10 cellular contexts compared by ENCODE assay signal in the genomic region with DNA sequence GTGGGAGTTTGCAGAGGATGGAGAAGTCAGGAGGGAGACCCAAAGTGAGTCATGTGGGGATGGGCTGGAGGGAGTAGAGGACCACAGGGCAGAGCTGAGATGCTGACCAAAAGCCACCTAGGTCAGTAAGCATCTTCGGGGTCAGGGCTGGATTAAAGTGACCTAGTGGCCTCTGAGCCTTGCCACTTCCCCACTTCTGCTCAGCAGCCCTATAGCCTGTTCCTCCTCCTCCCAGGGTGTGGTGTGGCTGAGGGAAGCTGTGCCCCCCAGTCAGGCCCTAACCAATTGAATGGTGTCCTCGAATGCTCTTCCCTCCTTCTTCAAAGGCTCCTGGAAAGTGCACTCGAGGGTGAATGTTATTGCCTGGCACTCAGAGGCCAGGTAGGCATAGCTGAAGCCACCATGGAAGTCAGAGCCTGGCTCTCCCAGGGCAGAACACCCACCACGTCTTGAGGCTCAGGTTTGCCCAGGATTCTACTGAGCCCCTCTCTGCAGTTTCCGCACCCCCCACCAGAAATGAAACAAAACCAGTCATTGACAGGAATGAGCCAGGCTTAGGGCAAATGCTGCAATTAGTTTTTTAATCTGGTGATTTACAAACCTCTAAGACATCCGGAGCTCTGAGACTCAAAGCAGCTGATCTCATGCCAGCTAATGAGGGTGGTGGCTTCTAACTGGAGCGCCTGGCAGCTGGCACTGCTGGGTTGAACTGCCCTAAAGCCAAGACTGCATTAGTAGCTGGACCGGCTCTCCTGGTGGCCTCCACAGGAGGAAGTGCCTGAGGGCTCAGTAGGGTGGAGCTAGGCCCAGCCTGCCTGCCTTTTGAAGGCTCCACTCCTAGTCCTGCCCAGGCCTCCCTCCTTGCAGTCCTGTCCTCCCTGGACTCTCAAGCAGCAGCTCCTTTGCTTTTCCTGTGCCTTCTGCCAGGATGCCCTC. TPM values are rescaled to one million over a fixed set of nuclear protein-coding genes. Genes with fewer than 3 reads are reported as not detected.
A peak's percentile ranks its signal among the peaks of the same experiment; 100 is the strongest.
DNase-seq lines count a peak whose midpoint lies in the region; ATAC-seq and TF ChIP-seq lines count a peak whose summit lies in the region.
"Had no signal": no experiment of that assay in that cellular context is flagged by ENCODE, and none has a peak within 500 bp of the region (broad histone marks: within the 10 kb centered on the region; RNA-seq: fewer than 3 reads in every experiment).

No MANE protein-coding gene starts in this region.

- H3K9me3 Mint-ChIP-seq in stimulated activated naive B cell treated with anti-CD40 and anti-IgM and Interleukin-4, amounts not matched to agents 10 μg/mL and 1 μg/mL and 100 μg/mL, for 72 hours: peaks cover 17 to 20% of the 10 kb centered on the region in 2 donors

- H3K36me3 Mint-ChIP-seq in stimulated activated naive B cell treated with anti-CD40 and anti-IgM and Interleukin-4, amounts not matched to agents 10 μg/mL and 1 μg/mL and 100 μg/mL, for 72 hours: peaks cover 12 to 14% of the 10 kb centered on the region in 2 donors

- peak; percentile 65 for ATAC-seq in gastroesophageal sphincter
- no peak for ATAC-seq in stimulated activated naive B cell treated with anti-CD40 and anti-IgM and Interleukin-4, amounts not matched to agents 10 μg/mL and 1 μg/mL and 100 μg/mL, for 72 hours (replicated peaks)
- no peak for ATAC-seq in HG03045 (IDR thresholded peaks at IDR 0.05; ENCODE audit: unreplicated experiment)

- peak; percentile 33 for DNase-seq in NCI-H146 (lab: John Stamatoyannopoulos, UW)
- no peak for DNase-seq in NCI-H146 treated with DMSO at 0.1 percent for 48 hours (lab: John Stamatoyannopoulos, UW; ENCODE audit: unreplicated experiment)
- DNase-seq in SK-MEL-5 (ENCODE audit: low read depth, low spot score): peak; percentile 11
- no peak for DNase-seq in spleen
- DNase-seq in stimulated activated naive B cell treated with anti-CD40 and anti-IgM and Interleukin-4, amounts not matched to agents 10 μg/mL and 1 μg/mL and 100 μg/mL, for 72 hours: no peak
- DNase-seq in NOMO-1 treated with dmso at 0.1 percent for 144 hours (lab: John Stamatoyannopoulos, UW; ENCODE audit: unreplicated experiment): no peak
- DNase-seq: ACHN, NCI-H1105 had no signal

- TF ChIP-seq CTCF in gastroesophageal sphincter (IDR thresholded peaks at IDR 0.05) (no peak), spleen (IDR thresholded peaks at IDR 0.05 in 8 of 11, conservative IDR thresholded peaks at IDR 0.05 in 3 of 11) (no peak)

- H3K4me3 ChIP-seq in gastroesophageal sphincter (no peak overlapping the region), spleen (no peak overlapping the region)

- H3K9me3 ChIP-seq in gastroesophageal sphincter: peaks cover 0 to 19% (median 0%) of the 10 kb centered on the region in 3 donors
- peaks cover 0 to 23% (median 15%) of the 10 kb centered on the region in 8 donors for H3K9me3 ChIP-seq in spleen

- no peak for TF ChIP-seq EP300 in gastroesophageal sphincter (IDR thresholded peaks at IDR 0.05)

- H3K27me3 ChIP-seq in gastroesophageal sphincter (peaks cover 5% of the 10 kb centered on the region), spleen (replicated peaks in 1 of 7) (peaks cover 0 to 7% (median 0%) of the 10 kb centered on the region in 7 donors)

- peaks cover 19 to 31% of the 10 kb centered on the region in 2 donors for H3K27me3 Mint-ChIP-seq in stimulated activated naive B cell treated with anti-CD40 and anti-IgM and Interleukin-4, amounts not matched to agents 10 μg/mL and 1 μg/mL and 100 μg/mL, for 72 hours

- no peak overlapping the region for H3K27ac ChIP-seq in gastroesophageal sphincter
- H3K27ac ChIP-seq in spleen: peak overlapping the region in 5 of 8 donors; percentile 24 to 68 (median 37)

- intact Hi-C loops in spleen (cut with DNase I; ENCODE audit: low total_unique reads): no loop called here

- H3K4me1 Mint-ChIP-seq in stimulated activated naive B cell treated with anti-CD40 and anti-IgM and Interleukin-4, amounts not matched to agents 10 μg/mL and 1 μg/mL and 100 μg/mL, for 72 hours: no peaks in the 10 kb centered on the region

- H3K4me1 ChIP-seq in gastroesophageal sphincter: no peaks in the 10 kb centered on the region
- peaks cover 6 to 40% (median 9%) of the 10 kb centered on the region in 6 donors for H3K4me1 ChIP-seq in spleen

- no peak overlapping the region for H3K27ac Mint-ChIP-seq in stimulated activated naive B cell treated with anti-CD40 and anti-IgM and Interleukin-4, amounts not matched to agents 10 μg/mL and 1 μg/mL and 100 μg/mL, for 72 hours

- 42 to 86% methylated on average over 2 of the region's 8 CpGs for WGBS in gastroesophageal sphincter (ENCODE audit: low coverage in 1 of 2), 2 donors
- 27 to 42% (median 35%) methylated on average over 6 to 8 of the region's 8 CpGs for WGBS in spleen, 5 donors

- TF ChIP-seq POLR2A in gastroesophageal sphincter (IDR thresholded peaks at IDR 0.05): no peak
- no peak for TF ChIP-seq POLR2A in spleen (IDR thresholded peaks at IDR 0.05)

- in situ Hi-C loops in SK-MEL-5 (cut with HindIII; ENCODE audit: low pct_unique_long_range_greater_than_20kb, low sequenced_read_pairs): no loop called here

- H3K36me3 ChIP-seq in gastroesophageal sphincter (no peaks in the 10 kb centered on the region), spleen (no peaks in the 10 kb centered on the region)

- no peak overlapping the region for H3K4me3 Mint-ChIP-seq in stimulated activated naive B cell treated with anti-CD40 and anti-IgM and Interleukin-4, amounts not matched to agents 10 μg/mL and 1 μg/mL and 100 μg/mL, for 72 hours

RNA-seq across cellular contexts. Expression of gene VIPR1, which starts 25.9 kb away (rescaled TPM):
- 0.34 TPM in 1 of 2 replicates, not detected in the other for total RNA-seq in SK-MEL-5 (2014; rRNA removed; shearing (Covaris generic))
- 1.1 and 1.2 TPM in 2 replicates for polyA plus RNA-seq in SK-MEL-5 (2015; cell fraction: cytosol; rRNA removed)
- 6.3 and 13.4 TPM in 2 replicates for polyA plus RNA-seq in SK-MEL-5 (2015; cell fraction: nucleus; rRNA removed)
- total RNA-seq in gastroesophageal sphincter (1 to 10 TPM; 3.8 to 9.5 (median 5.9) TPM), spleen (10 to 100 TPM in 5 of 7 donors, 1 to 10 TPM in 2; 6.8 to 16.3 (median 11.9) TPM)
- 1 to 10 TPM; 2.0 to 6.1 (median 5.3) TPM for polyA plus RNA-seq in spleen

Comparison
In these comparisons a context has a peak if more than half of its experiments do, and no peak if none do; other contexts are left out.
1. DNase-seq: peak in NCI-H146 (single experiment) and SK-MEL-5 (single experiment); none in NCI-H146 treated with DMSO at 0.1 percent for 48 hours (single experiment), spleen (single experiment), stimulated activated naive B cell treated with anti-CD40 and anti-IgM and Interleukin-4, amounts not matched to agents 10 μg/mL and 1 μg/mL and 100 μg/mL, for 72 hours (single experiment) and NOMO-1 treated with dmso at 0.1 percent for 144 hours (single experiment).
2. H3K27ac ChIP-seq: peak in spleen (5 of 8); none in gastroesophageal sphincter (0 of 4).